In genomic region chr4:77142642-77143020, GRCh38 we compare ENCODE assay signal across 18 cellular contexts. TPM values are rescaled to one million over a fixed set of nuclear protein-coding genes. Genes with fewer than 3 reads are reported as not detected.
DNase-seq lines count a peak whose midpoint lies in the region; ATAC-seq, FAIRE-seq and TF ChIP-seq lines count a peak whose summit lies in the region.
"Had no signal": no experiment of that assay in that cellular context is flagged by ENCODE, and none has a peak within 500 bp of the region (broad histone marks: within the 10 kb centered on the region; RNA-seq: fewer than 3 reads in every experiment).

No MANE protein-coding gene starts in this region.

- WGBS in pancreas, 2 donors = 41 to 50% methylated on average over 4 of the region's 4 CpGs

- H3K27me3 ChIP-seq in MM.1S (replicated peaks; ENCODE audit: insufficient read depth, low read length) = no peaks in the 10 kb centered on the region
- H3K27me3 ChIP-seq in effector memory CD4-positive, alpha-beta T cell (replicated peaks; ENCODE audit: control insufficient read depth, insufficient read depth, low read length, poor library complexity, severe bottlenecking) = no peaks in the 10 kb centered on the region
- no peaks in the 10 kb centered on the region for H3K27me3 ChIP-seq in pancreas
- H3K27me3 ChIP-seq: MG63 had no signal

- peak overlapping the region; percentile 37 for H3K4me3 ChIP-seq in MM.1S (ENCODE audit: low read length)
- H3K4me3 ChIP-seq in effector memory CD4-positive, alpha-beta T cell (ENCODE audit: insufficient read depth, low read depth, low read length, poor library complexity, severe bottlenecking) = no peak overlapping the region
- H3K4me3 ChIP-seq in pancreas = no peak overlapping the region
- H3K4me3 ChIP-seq: MG63 had no signal

- intact Hi-C loops in pancreas (cut with DNase I) = no loop called here

- no peaks in the 10 kb centered on the region for H3K9me2 ChIP-seq in MM.1S (replicated peaks; ENCODE audit: insufficient read depth, low read length)

- peaks cover 9% of the 10 kb centered on the region; the same call in 1 of the 2 replicates for H3F3A ChIP-seq in MM.1S (ENCODE audit: insufficient read depth, low read length)

- H3K9me3 ChIP-seq in MM.1S (replicated peaks; ENCODE audit: insufficient read depth, low read length) = no peaks in the 10 kb centered on the region
- no peaks in the 10 kb centered on the region for H3K9me3 ChIP-seq in effector memory CD4-positive, alpha-beta T cell (ENCODE audit: control insufficient read depth, low read length)
- H3K9me3 ChIP-seq in pancreas = no peaks in the 10 kb centered on the region
- H3K9me3 ChIP-seq: MG63 had no signal

- TF ChIP-seq CTCF in C4-2B (conservative IDR thresholded peaks at IDR 0.05) (no peak), MM.1S (IDR thresholded peaks at IDR 0.05; ENCODE audit: low read length) (no peak), pancreas (IDR thresholded peaks at IDR 0.05) (no peak)

- H3K4me2 ChIP-seq in MM.1S (ENCODE audit: low read depth, low read length) = peak overlapping the region; percentile 64

- H3K4me1 ChIP-seq in MM.1S (ENCODE audit: low read length) = peaks cover 35% of the 10 kb centered on the region
- H3K4me1 ChIP-seq in effector memory CD4-positive, alpha-beta T cell (ENCODE audit: control insufficient read depth, insufficient read depth, low read length, poor library complexity, severe bottlenecking) = no peaks in the 10 kb centered on the region
- peaks cover 16 to 26% (median 22%) of the 10 kb centered on the region in 3 donors for H3K4me1 ChIP-seq in pancreas

- peak overlapping the region; percentile 40 for H2AFZ ChIP-seq in MM.1S (ENCODE audit: low read length)

- H4K20me1 ChIP-seq in MM.1S (ENCODE audit: insufficient read depth, low read length) = no peaks in the 10 kb centered on the region

- peak overlapping the region; percentile 31; the same call in 1 of the 2 replicates for H3K9ac ChIP-seq in MM.1S (ENCODE audit: low read length)

- H3K27ac ChIP-seq in C4-2B (peak overlapping the region; percentile 76), MM.1S (ENCODE audit: low read length) (peak overlapping the region; percentile 45; the same call in 1 of the 2 replicates), pancreas (peak overlapping the region; percentile 32 to 67 (median 59))
- peak overlapping the region; percentile 12 for H3K27ac ChIP-seq in effector memory CD4-positive, alpha-beta T cell (ENCODE audit: insufficient read depth, low read length, poor library complexity, severe bottlenecking)

- peak; percentile 19 to 49 (median 38) for ATAC-seq in pancreas
- no peak for ATAC-seq in HG02678 (IDR thresholded peaks at IDR 0.05; ENCODE audit: unreplicated experiment)
- ATAC-seq in GM19035 (IDR thresholded peaks at IDR 0.05; ENCODE audit: unreplicated experiment) = no peak
- ATAC-seq in HG03354 (IDR thresholded peaks at IDR 0.05; ENCODE audit: poor library complexity, severe bottlenecking, unreplicated experiment) = no peak
- ATAC-seq: CD8-positive, alpha-beta T cell had no signal

- no peaks in the 10 kb centered on the region for H3K79me2 ChIP-seq in MM.1S (ENCODE audit: low read length)

- no peak for FAIRE-seq in pancreas (lab: Jason Lieb, UNC)
- FAIRE-seq: H1 had no signal

- H3K36me3 ChIP-seq in MM.1S (replicated peaks; ENCODE audit: insufficient read depth, low read length) (no peaks in the 10 kb centered on the region), pancreas (no peaks in the 10 kb centered on the region)
- no peaks in the 10 kb centered on the region for H3K36me3 ChIP-seq in effector memory CD4-positive, alpha-beta T cell (ENCODE audit: control insufficient read depth, insufficient read depth, low read length)
- H3K36me3 ChIP-seq: MG63 had no signal

- DNase-seq in MM.1S = no peak
- no peak for DNase-seq in effector memory CD4-positive, alpha-beta T cell
- DNase-seq in pancreas = no peak
- no peak for DNase-seq in GF-D8 (lab: John Stamatoyannopoulos, UW)
- DNase-seq: AML-193, KG1, MG63, NCI-H1105, NCI-H1694 treated with DMSO at 0.1 percent for 48 hours, NCI-H446 treated with DMSO at 0.1 percent for 48 hours, NCI-H748 treated with DMSO at 0.1 percent for 48 hours, RPMI8226 had no signal

RNA-seq across cellular contexts. Expression of gene CCNG2, which starts 14.4 kb away (rescaled TPM):
- 10 to 100 TPM in 3 of 6 donors, 1 to 10 TPM in 3; 4.7 to 30.2 (median 12.8) TPM for total RNA-seq in pancreas
- polyA plus RNA-seq in pancreas = 1 to 10 TPM; 5.1 to 6.1 TPM

Comparison
In these comparisons a context has a peak if more than half of its experiments do, and no peak if none do; other contexts are left out.
1. H3K27ac ChIP-seq: peak in every context shown above with its lines; median percentile 76 in C4-2B; 59 in pancreas; 45 in MM.1S; 12 in effector memory CD4-positive, alpha-beta T cell.
2. ATAC-seq: peak in pancreas (4 of 4); none in HG02678 (single experiment), GM19035 (single experiment) and HG03354 (single experiment).